Comparison of ENCODE assay signal across 18 cellular contexts in genomic region chr14:78985668-78986073, GRCh38.
DNase-seq lines count a peak whose midpoint lies in the region; TF ChIP-seq lines count a peak whose summit lies in the region.
"Had no signal": no experiment of that assay in that cellular context is flagged by ENCODE, and none has a peak within 500 bp of the region (broad histone marks: within the 10 kb centered on the region; RNA-seq: fewer than 3 reads in every experiment).

No MANE protein-coding gene starts in this region.

- H3K27me3 ChIP-seq in ovary, result no peaks in the 10 kb centered on the region
- H3K27me3 ChIP-seq: BE2C had no signal

- no peak for TF ChIP-seq POLR2A in ovary (IDR thresholded peaks at IDR 0.05)

- no peaks in the 10 kb centered on the region for H3K36me3 ChIP-seq in ovary
- H3K36me3 ChIP-seq: BE2C, left ventricle myocardium inferior had no signal

- TF ChIP-seq EP300 in ovary (IDR thresholded peaks at IDR 0.05), result no peak

- intact Hi-C loops in ovary (cut with DNase I), result no loop called here

- in situ Hi-C loops in astrocyte of the cerebellum (cut with HindIII; ENCODE audit: low sequenced_read_pairs), result loop anchor here (25.0 kb wide), 1 partner anchor 577 kb away; no protein-coding TSS in a partner anchor

- H3K27ac ChIP-seq in coronary artery, result no peak overlapping the region
- H3K27ac ChIP-seq in ovary, result no peak overlapping the region
- H3K27ac ChIP-seq: 22Rv1, foreskin keratinocyte, left ventricle myocardium inferior had no signal

- H3K4me1 ChIP-seq in ovary (ENCODE audit: insufficient read depth), result no peaks in the 10 kb centered on the region
- H3K4me1 ChIP-seq: BE2C, foreskin keratinocyte, left ventricle myocardium inferior had no signal

- TF ChIP-seq CTCF in astrocyte of the cerebellum (IDR thresholded peaks at IDR 0.05; ENCODE audit: low read depth, low read length, missing control alignments), result no peak
- no peak for TF ChIP-seq CTCF in fibroblast of the aortic adventitia (IDR thresholded peaks at IDR 0.05; ENCODE audit: insufficient read depth, low read length)
- no peak for TF ChIP-seq CTCF in coronary artery (IDR thresholded peaks at IDR 0.05)
- TF ChIP-seq CTCF in ovary (IDR thresholded peaks at IDR 0.05), result no peak

- H3K4me3 ChIP-seq in astrocyte of the cerebellum (ENCODE audit: low read depth, low read length), result no peak overlapping the region
- no peak overlapping the region for H3K4me3 ChIP-seq in fibroblast of the aortic adventitia (ENCODE audit: low read depth, low read length)
- no peak overlapping the region for H3K4me3 ChIP-seq in skeletal muscle cell (ENCODE audit: low read depth, low read length)
- H3K4me3 ChIP-seq in coronary artery, result no peak overlapping the region
- no peak overlapping the region for H3K4me3 ChIP-seq in ovary
- H3K4me3 ChIP-seq: left ventricle myocardium inferior had no signal

- H3K9me3 ChIP-seq in ovary, result no peaks in the 10 kb centered on the region
- H3K9me3 ChIP-seq: BE2C, left ventricle myocardium inferior had no signal

- DNase-seq in NCI-H2081 (lab: John Stamatoyannopoulos, UW) (peak; percentile 21), NCI-H2081 treated with DMSO at 0.1 percent for 48 hours (lab: John Stamatoyannopoulos, UW) (no peak), astrocyte of the cerebellum (ENCODE audit: low read depth) (peak; percentile 98), fibroblast of the aortic adventitia (ENCODE audit: low read depth) (peak; percentile 64), skeletal muscle cell (ENCODE audit: low read depth) (peak; percentile 10), coronary artery (ENCODE audit: low spot score) (no peak), ovary (no peak), C1 segment of cervical spinal cord (lab: John Stamatoyannopoulos, UW) (no peak)
- DNase-seq: activated naive CD4-positive, alpha-beta T cell; anterior cingulate cortex; BE2C; foreskin keratinocyte; hippocampal formation; left ventricle myocardium inferior; NCI-H1105 treated with DMSO at 0.1 percent for 48 hours; NCI-H2107; stimulated activated CD8-positive, alpha-beta memory T cell treated with anti-CD3 and anti-CD28 coated beads, Interleukin-4, amount 100 ng/mL, for 48 hours had no signal

Comparison
In these comparisons a context has a peak if more than half of its experiments do, and no peak if none do; other contexts are left out.
1. DNase-seq: peak in NCI-H2081 (2 of 2), astrocyte of the cerebellum (single experiment), fibroblast of the aortic adventitia (single experiment) and skeletal muscle cell (single experiment); none in NCI-H2081 treated with DMSO at 0.1 percent for 48 hours (single experiment), coronary artery (single experiment), ovary (0 of 5) and C1 segment of cervical spinal cord (0 of 14).